ENCODE assay signal across 17 cellular contexts in the genomic region with DNA sequence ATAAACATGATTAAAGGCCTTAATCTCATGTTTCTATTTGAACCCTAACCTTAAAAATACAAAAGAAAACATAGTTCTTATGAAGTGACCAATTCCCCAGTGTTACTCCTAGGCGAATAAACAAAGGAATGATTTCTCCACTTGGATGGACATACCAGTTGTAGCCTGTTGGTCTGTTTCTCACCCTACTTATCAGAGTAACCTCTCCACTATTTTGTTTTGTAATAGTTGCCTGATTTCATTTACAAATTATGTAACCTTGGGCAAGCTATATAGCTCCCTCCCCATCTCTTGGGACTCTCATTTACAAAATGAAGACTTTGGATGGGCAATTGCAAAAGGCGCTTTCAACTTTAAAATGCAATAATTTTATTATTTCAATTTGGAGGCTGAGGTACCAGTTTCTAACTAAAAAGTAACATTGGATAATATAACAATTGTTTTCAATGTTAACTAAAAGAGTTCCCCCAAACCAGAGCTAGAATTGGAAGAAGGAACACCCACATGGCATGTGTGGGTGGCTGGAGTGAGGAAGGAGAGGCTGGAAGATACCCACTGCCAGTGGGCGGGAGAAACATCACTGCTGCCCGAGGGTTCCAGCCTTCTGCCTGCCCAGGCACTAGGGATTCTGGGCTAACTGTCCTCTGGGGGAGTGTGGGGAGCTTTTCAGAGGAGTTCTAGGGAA.
A peak's percentile ranks its signal among the peaks of the same experiment; 100 is the strongest.
DNase-seq lines count a peak whose midpoint lies in the region; ATAC-seq and TF ChIP-seq lines count a peak whose summit lies in the region.
"Had no signal": no experiment of that assay in that cellular context is flagged by ENCODE, and none has a peak within 500 bp of the region (broad histone marks: within the 10 kb centered on the region; RNA-seq: fewer than 3 reads in every experiment).

No MANE protein-coding gene starts in this region.

- H3T11ph ChIP-seq in H9 (ENCODE audit: low read length) = no peak overlapping the region

- H3K27me3 ChIP-seq in IMR-90 (ENCODE audit: control insufficient read depth, insufficient read depth, low read length) (no peaks in the 10 kb centered on the region), tibial artery (no peaks in the 10 kb centered on the region), H9 (ENCODE audit: insufficient read depth, low read length) (no peaks in the 10 kb centered on the region)
- H3K27me3 ChIP-seq in CD8-positive, alpha-beta memory T cell (ENCODE audit: insufficient read depth, low read length, poor library complexity, severe bottlenecking) = no peaks in the 10 kb centered on the region
- H3K27me3 ChIP-seq: colonic mucosa had no signal

- intact Hi-C loops in IMR-90 (cut with micrococcal nuclease) (no loop called here), tibial artery (cut with DNase I; ENCODE audit: low total_unique reads) (no loop called here)

- H3K27ac ChIP-seq in IMR-90 (ENCODE audit: insufficient read depth, low read length) (no peak overlapping the region), tibial artery (peak overlapping the region; percentile 61 to 68), H9 (ENCODE audit: insufficient read length, low read depth, low read length) (no peak overlapping the region)
- no peak overlapping the region for H3K27ac ChIP-seq in CD8-positive, alpha-beta memory T cell (ENCODE audit: low read depth, low read length)
- H3K27ac ChIP-seq: colonic mucosa, prostate gland had no signal

- H3K4me3 ChIP-seq in IMR-90 (ENCODE audit: insufficient read depth, low read depth, low read length) (no peak overlapping the region), tibial artery (no peak overlapping the region)
- no peak overlapping the region for H3K4me3 ChIP-seq in CD8-positive, alpha-beta memory T cell (ENCODE audit: low read length)
- H3K4me3 ChIP-seq: colonic mucosa, prostate gland had no signal

- 100% methylated on average over 2 of the region's 4 CpGs; no CpG with 5 or more reads in 1 of the 2 experiments for WGBS in IMR-90 (ENCODE audit: extremely low coverage in 2 of 2, insufficient read length in 1 of 2), 2 experiments
- WGBS in H9 (ENCODE audit: extremely low coverage, insufficient read length, low lambda C conversion rate) = no CpG with 5 or more reads among the region's 4 CpGs

- no peaks in the 10 kb centered on the region for H3K9me3 Mint-ChIP-seq in central memory CD8-positive, alpha-beta T cell
- H3K9me3 Mint-ChIP-seq in CD8-positive, alpha-beta memory T cell = no peaks in the 10 kb centered on the region
- H3K9me3 Mint-ChIP-seq in H9 = no peaks in the 10 kb centered on the region

- no peak overlapping the region for H3K23ac ChIP-seq in IMR-90 (ENCODE audit: low read depth, low read length)
- no peak overlapping the region for H3K23ac ChIP-seq in H9 (ENCODE audit: insufficient read length, low read depth, low read length)

- H3K14ac ChIP-seq in IMR-90 (replicated peaks; ENCODE audit: low read depth, low read length) = no peak overlapping the region; the same call in 1 of the 2 replicates
- H3K14ac ChIP-seq in H9 (ENCODE audit: insufficient read depth, low read length) = no peak overlapping the region

- no TSS peak for BruUV-seq in IMR-90 (replicated peaks; lab: Mats Ljungman, UMichigan)

- H3K4ac ChIP-seq in IMR-90 (ENCODE audit: low read depth, low read length) (peak overlapping the region; percentile 41; the same call in 1 of the 2 replicates), H9 (ENCODE audit: low read depth, low read length) (no peak overlapping the region)

- no peaks in the 10 kb centered on the region for H3K79me2 ChIP-seq in H9 (ENCODE audit: insufficient read depth, low read length)

- H2AK5ac ChIP-seq in IMR-90 (ENCODE audit: low read depth, low read length) (peak overlapping the region; percentile 62; the same call in 1 of the 2 replicates), H9 (ENCODE audit: insufficient read length, low read length) (no peak overlapping the region)

- CTCF ChIA-PET in IMR-90 (lab: Yijun Ruan, JAX) = no interaction called here
- CTCF ChIA-PET in CD8-positive, alpha-beta memory T cell (lab: Charles Lee) = interaction anchor here (1.3 kb wide), 1 partner anchor 12 kb away, joined by 3 read pairs; no protein-coding TSS in a partner anchor

- H3K79me1 ChIP-seq in IMR-90 (ENCODE audit: low read depth in 1 of 2, low read length in 2 of 2) (peaks cover 25 to 43% of the 10 kb centered on the region in 2 experiments), H9 (ENCODE audit: insufficient read depth, low read depth, low read length, poor library complexity, severe bottlenecking) (no peaks in the 10 kb centered on the region)

- H3K9ac ChIP-seq in IMR-90 (ENCODE audit: low read depth, low read length) = no peak overlapping the region
- no peak overlapping the region for H3K9ac ChIP-seq in H9 (ENCODE audit: extremely low read depth, insufficient read length, low read length)

- peaks cover 22% of the 10 kb centered on the region for H3K9me1 ChIP-seq in IMR-90 (ENCODE audit: insufficient read depth, low read length)

- TF ChIP-seq CTCF in IMR-90 (conservative IDR thresholded peaks at IDR 0.05; ENCODE audit: low read depth, low read length) = no peak
- no peak for TF ChIP-seq CTCF in tibial artery (IDR thresholded peaks at IDR 0.05)
- no peak for TF ChIP-seq CTCF in H9 (conservative IDR thresholded peaks at IDR 0.05)

- peaks cover 2% of the 10 kb centered on the region for H3K36me3 Mint-ChIP-seq in central memory CD8-positive, alpha-beta T cell (ENCODE audit: insufficient read depth)
- H3K36me3 Mint-ChIP-seq in CD8-positive, alpha-beta memory T cell = peaks cover 5 to 9% (median 6%) of the 10 kb centered on the region in 3 donors
- H3K36me3 Mint-ChIP-seq in H9 (ENCODE audit: insufficient read depth in 1 of 3, low read depth in 3 of 3) = no peaks in the 10 kb centered on the region

- peak overlapping the region; percentile 35 for H3K27ac Mint-ChIP-seq in central memory CD8-positive, alpha-beta T cell (ENCODE audit: low read depth)
- peak overlapping the region in 1 of 8 donors; percentile 11 for H3K27ac Mint-ChIP-seq in CD8-positive, alpha-beta memory T cell
- no peak overlapping the region; a peak in 1 of 7 replicates for H3K27ac Mint-ChIP-seq in H9
- H3K27ac Mint-ChIP-seq: activated naive CD8-positive, alpha-beta T cell had no signal

- H3K4me1 ChIP-seq in IMR-90 (ENCODE audit: control insufficient read depth, insufficient read depth, low read length) (peaks cover 14% of the 10 kb centered on the region), tibial artery (peaks cover 0 to 55% (median 14%) of the 10 kb centered on the region in 4 donors), H9 (ENCODE audit: insufficient read depth, low read length) (no peaks in the 10 kb centered on the region)
- H3K4me1 ChIP-seq in CD8-positive, alpha-beta memory T cell (ENCODE audit: insufficient read depth, low read length) = no peaks in the 10 kb centered on the region
- H3K4me1 ChIP-seq: colonic mucosa, prostate gland had no signal

- H3K18ac ChIP-seq in IMR-90 (ENCODE audit: low read depth, low read length) (peak overlapping the region; percentile 60; the same call in 1 of the 2 replicates), H9 (ENCODE audit: insufficient read length, low read depth, low read length) (no peak overlapping the region)

- H4K91ac ChIP-seq in IMR-90 (ENCODE audit: insufficient read depth, low read depth, low read length) (peak overlapping the region; percentile 15; the same call in 1 of the 2 replicates), H9 (ENCODE audit: insufficient read length, low read depth, low read length) (no peak overlapping the region)

- H4K5ac ChIP-seq in IMR-90 (ENCODE audit: low read depth, low read length) = peak overlapping the region; percentile 6; the same call in 1 of the 2 replicates
- no peak overlapping the region for H4K5ac ChIP-seq in H9 (ENCODE audit: insufficient read length, low read depth, low read length)

- peak; percentile 65 for ATAC-seq in IMR-90 (ENCODE audit: low read depth)
- no peak for ATAC-seq in central memory CD8-positive, alpha-beta T cell (replicated peaks; ENCODE audit: extremely low read depth, poor library complexity, severe bottlenecking)

- H2AFZ ChIP-seq in IMR-90 (replicated peaks; ENCODE audit: low read length, poor library complexity) = no peak overlapping the region
- H2AFZ ChIP-seq in H9 (ENCODE audit: low read length) = no peak overlapping the region

- no peak overlapping the region for H2BK5ac ChIP-seq in IMR-90 (ENCODE audit: low read depth, low read length, poor library complexity, severe bottlenecking)
- H2BK5ac ChIP-seq in H9 (ENCODE audit: insufficient read length, low read length) = no peak overlapping the region

- H3K36me3 ChIP-seq in IMR-90 (ENCODE audit: control insufficient read depth, insufficient read depth, low read length) (no peaks in the 10 kb centered on the region; the same call in 1 of the 2 replicates), tibial artery (no peaks in the 10 kb centered on the region)
- no peaks in the 10 kb centered on the region for H3K36me3 ChIP-seq in CD8-positive, alpha-beta memory T cell (ENCODE audit: insufficient read depth, low read length)
- H3K36me3 ChIP-seq: colonic mucosa, prostate gland had no signal

- H2BK12ac ChIP-seq in H9 (ENCODE audit: insufficient read length, low read depth, low read length) = no peak overlapping the region

- DNase-seq in IMR-90 (peak; percentile 19), kidney glomerular epithelial cell (lab: John Stamatoyannopoulos, UW) (peak; percentile 22), tibial artery (no peak), NCI-H128 (lab: John Stamatoyannopoulos, UW; ENCODE audit: unreplicated experiment) (no peak), H9 (no peak)
- no peak for DNase-seq in central memory CD8-positive, alpha-beta T cell (ENCODE audit: low spot score in 2 of 2)
- DNase-seq in CD8-positive, alpha-beta memory T cell = no peak
- DNase-seq: activated CD4-positive, CD25-positive, alpha-beta regulatory T cell treated with anti-CD3 and anti-CD28 coated beads, Interleukin-2, amount 50 U/mL, for 72 hours; activated CD8-positive, alpha-beta memory T cell treated with anti-CD3 and anti-CD28 coated beads, Interleukin-2, amount 50 U/mL, for 48 hours; colonic mucosa; NCI-H1105 treated with DMSO at 0.1 percent for 48 hours; NCI-H345; OCI-M1; stimulated activated CD4-positive, alpha-beta T cell treated with anti-CD3 and anti-CD28 coated beads, Interleukin-2, amount 100 ng/mL, for 24 hours; stimulated activated CD8-positive, alpha-beta memory T cell treated with anti-CD3 and anti-CD28 coated beads, Interleukin-4, amount 100 ng/mL, for 48 hours had no signal

- H3K4me2 ChIP-seq in IMR-90 (ENCODE audit: low read depth, low read length) (no peak overlapping the region), H9 (ENCODE audit: insufficient read depth, insufficient read length, low read length) (no peak overlapping the region)

- H3K9me3 ChIP-seq in IMR-90 (ENCODE audit: control insufficient read depth, insufficient read depth, low read length) = no peaks in the 10 kb centered on the region
- no peaks in the 10 kb centered on the region for H3K9me3 ChIP-seq in tibial artery
- H3K9me3 ChIP-seq in CD8-positive, alpha-beta memory T cell (ENCODE audit: low read length) = no peaks in the 10 kb centered on the region
- H3K9me3 ChIP-seq in H9 (ENCODE audit: control insufficient read depth, low read depth, low read length) = no peaks in the 10 kb centered on the region
- H3K9me3 ChIP-seq: colonic mucosa, prostate gland had no signal

- no peak for TF ChIP-seq POLR2A in IMR-90 (IDR thresholded peaks at IDR 0.05; ENCODE audit: low read depth, low read length)

- peak overlapping the region; percentile 56; the same call in 1 of the 2 replicates for H2BK120ac ChIP-seq in IMR-90 (ENCODE audit: low read depth, low read length)
- H2BK120ac ChIP-seq in H9 (ENCODE audit: low read depth, low read length, poor library complexity, severe bottlenecking) = no peak overlapping the region

- POLR2A ChIA-PET in IMR-90 (lab: Charles Lee; ENCODE audit: unreplicated experiment) = no interaction called here
- POLR2A ChIA-PET in CD8-positive, alpha-beta memory T cell (lab: Charles Lee) = no interaction called here

- H2BK20ac ChIP-seq in IMR-90 (ENCODE audit: low read depth, low read length) = no peak overlapping the region
- H2BK20ac ChIP-seq in H9 (ENCODE audit: low read depth, low read length, poor library complexity, severe bottlenecking) = no peak overlapping the region

- in situ Hi-C loops in IMR-90 (cut with MboI; ENCODE audit: low sequenced_read_pairs) = no loop called here

- H4K8ac ChIP-seq in IMR-90 (ENCODE audit: low read depth in 2 of 2, low read length in 2 of 2) (peak overlapping the region in 1 of 2 experiments; percentile 9; a peak in 1 of 4 replicates), H9 (replicated peaks; ENCODE audit: insufficient read length, low read depth, low read length) (no peak overlapping the region)

- no peak overlapping the region for H2AK9ac ChIP-seq in IMR-90 (replicated peaks; ENCODE audit: low read depth, low read length, poor library complexity)

- TF ChIP-seq RAD21 in IMR-90 (IDR thresholded peaks at IDR 0.05; ENCODE audit: low read length) = no peak

- peaks cover 25% of the 10 kb centered on the region for H3K4me1 Mint-ChIP-seq in central memory CD8-positive, alpha-beta T cell
- peaks cover 23 to 49% (median 41%) of the 10 kb centered on the region in 3 donors for H3K4me1 Mint-ChIP-seq in CD8-positive, alpha-beta memory T cell
- no peaks in the 10 kb centered on the region for H3K4me1 Mint-ChIP-seq in H9

- dilution Hi-C loops in IMR-90 (cut with HindIII; ENCODE audit: low sequenced_read_pairs, unreplicated experiment) = no loop called here

- no peak overlapping the region for H3K4me3 Mint-ChIP-seq in central memory CD8-positive, alpha-beta T cell
- no peak overlapping the region for H3K4me3 Mint-ChIP-seq in CD8-positive, alpha-beta memory T cell
- H3K4me3 Mint-ChIP-seq in H9 = no peak overlapping the region
- H3K4me3 Mint-ChIP-seq: activated naive CD8-positive, alpha-beta T cell had no signal

- H4K20me1 ChIP-seq in IMR-90 (ENCODE audit: insufficient read depth, low read length) (peaks cover 7% of the 10 kb centered on the region; the same call in 1 of the 2 replicates), H9 (ENCODE audit: control insufficient read depth, insufficient read depth, insufficient read length) (no peaks in the 10 kb centered on the region)

- H3K27me3 Mint-ChIP-seq in central memory CD8-positive, alpha-beta T cell = no peaks in the 10 kb centered on the region
- H3K27me3 Mint-ChIP-seq in CD8-positive, alpha-beta memory T cell = no peaks in the 10 kb centered on the region
- H3K27me3 Mint-ChIP-seq in H9 (ENCODE audit: low read depth) = no peaks in the 10 kb centered on the region
- H3K27me3 Mint-ChIP-seq: activated naive CD8-positive, alpha-beta T cell had no signal

- H2BK15ac ChIP-seq in IMR-90 (ENCODE audit: low read depth, low read length) (no peak overlapping the region), H9 (ENCODE audit: low read depth, low read length) (no peak overlapping the region)

- no peaks in the 10 kb centered on the region for H3K23me2 ChIP-seq in H9 (ENCODE audit: insufficient read length, low read depth, low read length, poor library complexity, severe bottlenecking)

- H3K56ac ChIP-seq in IMR-90 (ENCODE audit: extremely low read depth, insufficient read depth, low read length) (no peak overlapping the region), H9 (ENCODE audit: insufficient read length, low read depth, low read length) (no peak overlapping the region)

Comparison
In these comparisons a context has a peak if more than half of its experiments do, and no peak if none do; other contexts are left out.
1. DNase-seq: peak in IMR-90 (single experiment) and kidney glomerular epithelial cell (single experiment); none in central memory CD8-positive, alpha-beta T cell (0 of 2), tibial artery (0 of 2), NCI-H128 (single experiment), CD8-positive, alpha-beta memory T cell (0 of 5) and H9 (single experiment).
2. H3K27ac ChIP-seq: peak in tibial artery (2 of 2); none in IMR-90 (single experiment), CD8-positive, alpha-beta memory T cell (single experiment) and H9 (single experiment).